In genomic region chr1:237201155-237201554, GRCh38 we compare ENCODE assay signal across 5 cellular contexts.
"Had no signal": no experiment of that assay in that cellular context is flagged by ENCODE, and none has a peak within 500 bp of the region (broad histone marks: within the 10 kb centered on the region; RNA-seq: fewer than 3 reads in every experiment).

No MANE protein-coding gene starts in this region.

- H3K27ac ChIP-seq: GM23248 had no signal

- H3K4me3 Mint-ChIP-seq: H9 had no signal

- H3K4me3 ChIP-seq: GM23248 had no signal

- H2AFZ ChIP-seq: GM23248 had no signal

- H3K9me3 Mint-ChIP-seq: H9 had no signal

- H3K27ac Mint-ChIP-seq: H9 had no signal

- H3K9ac ChIP-seq: GM23248 had no signal

- DNase-seq: GM23248, GOT3, H9, HCEC 1CT, IMR-90 had no signal
